In genomic region chr7:151757274-151757673, GRCh38 we compare ENCODE assay signal across 14 cellular contexts.
DNase-seq lines count a peak whose midpoint lies in the region; ATAC-seq and TF ChIP-seq lines count a peak whose summit lies in the region.
"Had no signal": no experiment of that assay in that cellular context is flagged by ENCODE, and none has a peak within 500 bp of the region (broad histone marks: within the 10 kb centered on the region; RNA-seq: fewer than 3 reads in every experiment).

No MANE protein-coding gene starts in this region.

- H3K27ac Mint-ChIP-seq in activated CD8-positive, alpha-beta T cell treated with anti-CD3 and anti-CD28 coated beads, Interleukin-2, amount 10 ng/mL, durations not matched to agents 7 days and 5 days: peak overlapping the region; percentile 3
- H3K27ac Mint-ChIP-seq in stimulated activated effector memory CD8-positive, alpha-beta T cell treated with anti-CD3 and anti-CD28 coated beads, Interleukin-12 subunit alpha, Interleukin-12 subunit beta, amount 100 ng/mL, for 72 hours: peak overlapping the region; percentile 83
- H3K27ac Mint-ChIP-seq: activated CD8-positive, alpha-beta memory T cell treated with anti-CD3 and anti-CD28 coated beads, Interleukin-2, amount 10 ng/mL, durations not matched to agents 7 days and 5 days had no signal

- no peak overlapping the region for H3K4me3 ChIP-seq in foreskin fibroblast (ENCODE audit: low read depth in 1 of 2, low read length in 2 of 2)
- H3K4me3 ChIP-seq: heart left ventricle, left lung, skin epidermis had no signal

- H3K9me3 Mint-ChIP-seq in activated CD8-positive, alpha-beta T cell treated with anti-CD3 and anti-CD28 coated beads, Interleukin-2, amount 10 ng/mL, durations not matched to agents 7 days and 5 days (ENCODE audit: insufficient read depth): no peaks in the 10 kb centered on the region
- no peaks in the 10 kb centered on the region for H3K9me3 Mint-ChIP-seq in stimulated activated effector memory CD8-positive, alpha-beta T cell treated with anti-CD3 and anti-CD28 coated beads, Interleukin-12 subunit alpha, Interleukin-12 subunit beta, amount 100 ng/mL, for 72 hours
- H3K9me3 Mint-ChIP-seq: neural crest cell had no signal

- H3K4me1 Mint-ChIP-seq in activated CD8-positive, alpha-beta T cell treated with anti-CD3 and anti-CD28 coated beads, Interleukin-2, amount 10 ng/mL, durations not matched to agents 7 days and 5 days (ENCODE audit: low read depth): peaks cover 35% of the 10 kb centered on the region
- H3K4me1 Mint-ChIP-seq in stimulated activated effector memory CD8-positive, alpha-beta T cell treated with anti-CD3 and anti-CD28 coated beads, Interleukin-12 subunit alpha, Interleukin-12 subunit beta, amount 100 ng/mL, for 72 hours: peaks cover 33% of the 10 kb centered on the region

- CTCF ChIA-PET in activated CD8-positive, alpha-beta T cell treated with anti-CD3 and anti-CD28 coated beads, Interleukin-2, amount 10 ng/mL, durations not matched to agents 7 days and 5 days (lab: Charles Lee): interaction anchor here (0.8 to 6.3 kb wide), 12 partner anchors 11 to 309 kb away, joined by 3 to 97 read pairs (median 4); no protein-coding TSS in a partner anchor

- peak; percentile 73 for DNase-seq in ELR (ENCODE audit: low read depth)
- no peak for DNase-seq in activated CD8-positive, alpha-beta T cell treated with anti-CD3 and anti-CD28 coated beads, Interleukin-2, amount 10 ng/mL, durations not matched to agents 7 days and 5 days
- DNase-seq in foreskin fibroblast: peak; percentile 35 to 71
- no peak for DNase-seq in stimulated activated effector memory CD8-positive, alpha-beta T cell treated with anti-CD3 and anti-CD28 coated beads, Interleukin-12 subunit alpha, Interleukin-12 subunit beta, amount 100 ng/mL, for 72 hours (ENCODE audit: low spot score in 2 of 2)
- no peak for DNase-seq in T1000 (lab: John Stamatoyannopoulos, UW)
- no peak for DNase-seq in NCI-H1105 (lab: John Stamatoyannopoulos, UW)
- no peak for DNase-seq in NCI-H524 treated with DMSO at 0.1 percent for 48 hours (lab: John Stamatoyannopoulos, UW)
- DNase-seq: activated CD8-positive, alpha-beta memory T cell treated with anti-CD3 and anti-CD28 coated beads, Interleukin-2, amount 10 ng/mL, durations not matched to agents 7 days and 5 days; KBM-7; left lung; NCI-H510A had no signal

- ATAC-seq in activated CD8-positive, alpha-beta T cell treated with anti-CD3 and anti-CD28 coated beads, Interleukin-2, amount 10 ng/mL, durations not matched to agents 7 days and 5 days: no peak
- no peak for ATAC-seq in stimulated activated effector memory CD8-positive, alpha-beta T cell treated with anti-CD3 and anti-CD28 coated beads, Interleukin-12 subunit alpha, Interleukin-12 subunit beta, amount 100 ng/mL, for 72 hours
- ATAC-seq: activated CD8-positive, alpha-beta memory T cell treated with anti-CD3 and anti-CD28 coated beads, Interleukin-2, amount 10 ng/mL, durations not matched to agents 7 days and 5 days; heart left ventricle; left lung had no signal

- H3K27me3 Mint-ChIP-seq in activated CD8-positive, alpha-beta T cell treated with anti-CD3 and anti-CD28 coated beads, Interleukin-2, amount 10 ng/mL, durations not matched to agents 7 days and 5 days (ENCODE audit: low read depth): no peaks in the 10 kb centered on the region
- H3K27me3 Mint-ChIP-seq: activated CD8-positive, alpha-beta memory T cell treated with anti-CD3 and anti-CD28 coated beads, Interleukin-2, amount 10 ng/mL, durations not matched to agents 7 days and 5 days had no signal

- H3K36me3 Mint-ChIP-seq in activated CD8-positive, alpha-beta T cell treated with anti-CD3 and anti-CD28 coated beads, Interleukin-2, amount 10 ng/mL, durations not matched to agents 7 days and 5 days (ENCODE audit: low read depth): no peaks in the 10 kb centered on the region
- H3K36me3 Mint-ChIP-seq in stimulated activated effector memory CD8-positive, alpha-beta T cell treated with anti-CD3 and anti-CD28 coated beads, Interleukin-12 subunit alpha, Interleukin-12 subunit beta, amount 100 ng/mL, for 72 hours: no peaks in the 10 kb centered on the region
- H3K36me3 Mint-ChIP-seq: activated CD8-positive, alpha-beta memory T cell treated with anti-CD3 and anti-CD28 coated beads, Interleukin-2, amount 10 ng/mL, durations not matched to agents 7 days and 5 days had no signal

- POLR2A ChIA-PET in activated CD8-positive, alpha-beta T cell treated with anti-CD3 and anti-CD28 coated beads, Interleukin-2, amount 10 ng/mL, durations not matched to agents 7 days and 5 days (lab: Charles Lee): interaction anchor here (1.5 to 1.7 kb wide), 2 partner anchors 9 to 11 kb away, joined by 5 to 11 read pairs; no protein-coding TSS in a partner anchor

- H3K4me3 Mint-ChIP-seq in activated CD8-positive, alpha-beta T cell treated with anti-CD3 and anti-CD28 coated beads, Interleukin-2, amount 10 ng/mL, durations not matched to agents 7 days and 5 days: no peak overlapping the region
- no peak overlapping the region for H3K4me3 Mint-ChIP-seq in stimulated activated effector memory CD8-positive, alpha-beta T cell treated with anti-CD3 and anti-CD28 coated beads, Interleukin-12 subunit alpha, Interleukin-12 subunit beta, amount 100 ng/mL, for 72 hours
- H3K4me3 Mint-ChIP-seq: activated CD8-positive, alpha-beta memory T cell treated with anti-CD3 and anti-CD28 coated beads, Interleukin-2, amount 10 ng/mL, durations not matched to agents 7 days and 5 days; neural crest cell had no signal

- TF ChIP-seq CTCF in foreskin fibroblast (IDR thresholded peaks at IDR 0.05; ENCODE audit: low read depth, low read length): no peak

Comparison
In these comparisons a context has a peak if more than half of its experiments do, and no peak if none do; other contexts are left out.
1. DNase-seq: peak in ELR (single experiment) and foreskin fibroblast (2 of 2); none in activated CD8-positive, alpha-beta T cell treated with anti-CD3 and anti-CD28 coated beads, Interleukin-2, amount 10 ng/mL, durations not matched to agents 7 days and 5 days (single experiment), stimulated activated effector memory CD8-positive, alpha-beta T cell treated with anti-CD3 and anti-CD28 coated beads, Interleukin-12 subunit alpha, Interleukin-12 subunit beta, amount 100 ng/mL, for 72 hours (0 of 2), T1000 (single experiment), NCI-H1105 (single experiment) and NCI-H524 treated with DMSO at 0.1 percent for 48 hours (single experiment).